In genomic region chr1:46198026-46198826, GRCh38 we compare ENCODE assay signal across 1 cellular context.
TF ChIP-seq lines count a peak whose summit lies in the region.

Gene POMGNT1, minus strand, starts transcription at chr1:46198434. Its CDS starts 613 bp downstream, at chr1:46197821.

TF ChIP-seq in K562, 482 proteins besides CTCF, POLR2A, EP300 and RAD21 (continued from another document and continues in another):
- no peak for TF ChIP-seq AFF4 (CRISPR knock-in tag; IDR thresholded peaks at IDR 0.05)
- TF ChIP-seq FOSL1 (tag; conservative IDR thresholded peaks at IDR 0.05): no peak
- no peak for TF ChIP-seq MEF2D (tag; conservative IDR thresholded peaks at IDR 0.05; ENCODE audit: low read depth)
- TF ChIP-seq ZNF408 (CRISPR knock-in tag; IDR thresholded peaks at IDR 0.05; ENCODE audit: low read depth): no peak
- peak; percentile 77; the same call in 1 of the 2 replicates for TF ChIP-seq THAP12 (CRISPR knock-in tag; IDR thresholded peaks at IDR 0.05)
- no peak for TF ChIP-seq MED1 (CRISPR knock-in tag; IDR thresholded peaks at IDR 0.05; ENCODE audit: borderline replicate concordance)
- no peak for TF ChIP-seq GABPB2 (CRISPR knock-in tag; conservative IDR thresholded peaks at IDR 0.05)
- TF ChIP-seq SRSF3 (IDR thresholded peaks at IDR 0.05; ENCODE audit: insufficient read depth, low read length): no peak
- TF ChIP-seq RREB1 (CRISPR knock-in tag; IDR thresholded peaks at IDR 0.05): no peak; the same call in 1 of the 2 replicates
- TF ChIP-seq ZNF592 (IDR thresholded peaks at IDR 0.05): peak; percentile 76
- no peak for TF ChIP-seq GATAD2A (IDR thresholded peaks at IDR 0.05)
- peak in 1 of 2 experiments; percentile 54; a peak in 1 of 4 replicates for TF ChIP-seq NONO (IDR thresholded peaks at IDR 0.05; ENCODE audit: low read depth in 2 of 2, low read length in 1 of 2)
- TF ChIP-seq ZNF76 (CRISPR knock-in tag; IDR thresholded peaks at IDR 0.05; ENCODE audit: borderline replicate concordance): no peak
- TF ChIP-seq LEF1 (IDR thresholded peaks at IDR 0.05): no peak
- no peak for TF ChIP-seq TEAD1 (CRISPR knock-in tag; IDR thresholded peaks at IDR 0.05)
- no peak for TF ChIP-seq PKNOX1 (IDR thresholded peaks at IDR 0.05)
- peak; percentile 36; the same call in 1 of the 2 replicates for TF ChIP-seq EP400 (IDR thresholded peaks at IDR 0.05)
- TF ChIP-seq HIVEP1 (CRISPR knock-in tag; IDR thresholded peaks at IDR 0.05): no peak
- TF ChIP-seq XRCC4 (IDR thresholded peaks at IDR 0.05; ENCODE audit: extremely low read depth, insufficient read depth, insufficient read length): no peak
- no peak for TF ChIP-seq ZNF318 (IDR thresholded peaks at IDR 0.05; ENCODE audit: borderline replicate concordance in 1 of 2, low read depth in 1 of 2)
